In genomic region chrX:3166670-3167455, GRCh38 we compare ENCODE assay signal across 16 cellular contexts.
DNase-seq lines count a peak whose midpoint lies in the region; ATAC-seq and TF ChIP-seq lines count a peak whose summit lies in the region.
"Had no signal": no experiment of that assay in that cellular context is flagged by ENCODE, and none has a peak within 500 bp of the region (broad histone marks: within the 10 kb centered on the region; RNA-seq: fewer than 3 reads in every experiment).

No MANE protein-coding gene starts in this region.

- no peak overlapping the region for H4K8ac ChIP-seq in H9 (replicated peaks; ENCODE audit: insufficient read length, low read depth, low read length)

- peak overlapping the region; percentile 62 for H3K4me3 Mint-ChIP-seq in HFFc6
- H3K4me3 Mint-ChIP-seq in osteocyte (ENCODE audit: unreplicated experiment) = no peak overlapping the region
- H3K4me3 Mint-ChIP-seq in H9 = no peak overlapping the region
- H3K4me3 Mint-ChIP-seq: CD4-positive, alpha-beta memory T cell had no signal

- H3K18ac ChIP-seq in H9 (ENCODE audit: insufficient read length, low read depth, low read length) = no peak overlapping the region

- H3K27ac Mint-ChIP-seq in HFFc6 = no peak overlapping the region
- H3K27ac Mint-ChIP-seq in osteocyte (ENCODE audit: unreplicated experiment) = peak overlapping the region; percentile 56
- no peak overlapping the region for H3K27ac Mint-ChIP-seq in H9
- H3K27ac Mint-ChIP-seq: CD4-positive, alpha-beta memory T cell had no signal

- H3T11ph ChIP-seq in H9 (ENCODE audit: low read length) = no peak overlapping the region

- WGBS in H9 (ENCODE audit: extremely low coverage, insufficient read length, low lambda C conversion rate) = no CpG with 5 or more reads among the region's 11 CpGs

- H2AFZ ChIP-seq in H9 (ENCODE audit: low read length) = no peak overlapping the region

- H3K4me1 ChIP-seq in adipocyte (ENCODE audit: control insufficient read depth, insufficient read depth, low read length) (no peaks in the 10 kb centered on the region), H9 (ENCODE audit: insufficient read depth, low read length) (no peaks in the 10 kb centered on the region)
- H3K4me1 ChIP-seq: BE2C had no signal

- H3K4me3 ChIP-seq in adipocyte (ENCODE audit: low read length) = no peak overlapping the region

- no peaks in the 10 kb centered on the region for H3K9me3 ChIP-seq in adipocyte (ENCODE audit: control insufficient read depth, low read length)
- no peaks in the 10 kb centered on the region for H3K9me3 ChIP-seq in H9 (ENCODE audit: control insufficient read depth, low read depth, low read length)
- H3K9me3 ChIP-seq: BE2C had no signal

- no peak overlapping the region for H3K56ac ChIP-seq in H9 (ENCODE audit: insufficient read length, low read depth, low read length)

- no peaks in the 10 kb centered on the region for H3K79me2 ChIP-seq in H9 (ENCODE audit: insufficient read depth, low read length)

- H3K27me3 Mint-ChIP-seq in HFFc6 (ENCODE audit: insufficient read depth) (no peaks in the 10 kb centered on the region; the same call in none of the 2 replicates), osteocyte (ENCODE audit: unreplicated experiment) (no peaks in the 10 kb centered on the region), H9 (ENCODE audit: low read depth) (no peaks in the 10 kb centered on the region)

- no peak overlapping the region for H2AK5ac ChIP-seq in H9 (ENCODE audit: insufficient read length, low read length)

- H2BK5ac ChIP-seq in H9 (ENCODE audit: insufficient read length, low read length) = no peak overlapping the region

- no peak overlapping the region for H3K27ac ChIP-seq in H9 (ENCODE audit: insufficient read length, low read depth, low read length)

- no peak overlapping the region for H2BK20ac ChIP-seq in H9 (ENCODE audit: low read depth, low read length, poor library complexity, severe bottlenecking)

- H3K9ac ChIP-seq in adipocyte (ENCODE audit: low read length) (no peak overlapping the region), H9 (ENCODE audit: extremely low read depth, insufficient read length, low read length) (no peak overlapping the region)

- H3K4me1 Mint-ChIP-seq in HFFc6 (ENCODE audit: low read depth) = peaks cover 38% of the 10 kb centered on the region
- peaks cover 13% of the 10 kb centered on the region for H3K4me1 Mint-ChIP-seq in osteocyte (ENCODE audit: unreplicated experiment)
- peaks cover 11 to 15% of the 10 kb centered on the region in 2 experiments for H3K4me1 Mint-ChIP-seq in H9
- H3K4me1 Mint-ChIP-seq: CD4-positive, alpha-beta memory T cell had no signal

- H4K91ac ChIP-seq in H9 (ENCODE audit: insufficient read length, low read depth, low read length) = no peak overlapping the region

- no peaks in the 10 kb centered on the region for H3K36me3 ChIP-seq in adipocyte (ENCODE audit: control insufficient read depth, insufficient read depth, low read length, severe bottlenecking)
- H3K36me3 ChIP-seq: BE2C had no signal

- DNase-seq in HFFc6 = no peak
- DNase-seq in adipocyte (ENCODE audit: low read depth) = peak; percentile 38
- DNase-seq in islet precursor cell = peak; percentile 4
- DNase-seq in osteocyte (ENCODE audit: extremely low spot score, unreplicated experiment) = no peak
- DNase-seq in H9 = no peak
- no peak for DNase-seq in T1000 (lab: John Stamatoyannopoulos, UW)
- DNase-seq in activated CD4-positive, alpha-beta T cell treated with anti-CD3 and anti-CD28 coated beads, Interleukin-2, amount 50 U/mL, for 4 hours = no peak
- DNase-seq: BE2C; CD4-positive, alpha-beta memory T cell; NCI-H1436 treated with DMSO at 0.1 percent for 48 hours; NCI-H2107; NCI-H345; NCI-H526 treated with DMSO at 0.1 percent for 48 hours; PC-3 had no signal

- no peak overlapping the region for H2BK120ac ChIP-seq in H9 (ENCODE audit: low read depth, low read length, poor library complexity, severe bottlenecking)

- H4K20me1 ChIP-seq in H9 (ENCODE audit: control insufficient read depth, insufficient read depth, insufficient read length) = no peaks in the 10 kb centered on the region

- H3K27me3 ChIP-seq in adipocyte (replicated peaks; ENCODE audit: control insufficient read depth, insufficient read depth, low read length) = no peaks in the 10 kb centered on the region
- no peaks in the 10 kb centered on the region for H3K27me3 ChIP-seq in H9 (ENCODE audit: insufficient read depth, low read length)
- H3K27me3 ChIP-seq: BE2C had no signal

- no peaks in the 10 kb centered on the region for H3K23me2 ChIP-seq in H9 (ENCODE audit: insufficient read length, low read depth, low read length, poor library complexity, severe bottlenecking)

- H3K9me3 Mint-ChIP-seq in HFFc6 (no peaks in the 10 kb centered on the region; the same call in 1 of the 2 replicates), osteocyte (ENCODE audit: unreplicated experiment) (peaks cover under 1% of the 10 kb centered on the region), H9 (no peaks in the 10 kb centered on the region; a peak in 1 of 5 replicates)

- H2BK15ac ChIP-seq in H9 (ENCODE audit: low read depth, low read length) = no peak overlapping the region

- H4K5ac ChIP-seq in H9 (ENCODE audit: insufficient read length, low read depth, low read length) = no peak overlapping the region

- no peak overlapping the region for H2BK12ac ChIP-seq in H9 (ENCODE audit: insufficient read length, low read depth, low read length)

- no peaks in the 10 kb centered on the region for H3K79me1 ChIP-seq in H9 (ENCODE audit: insufficient read depth, low read depth, low read length, poor library complexity, severe bottlenecking)

- H3K4me2 ChIP-seq in H9 (ENCODE audit: insufficient read depth, insufficient read length, low read length) = no peak overlapping the region

- H3K4ac ChIP-seq in H9 (ENCODE audit: low read depth, low read length) = no peak overlapping the region

- H3K36me3 Mint-ChIP-seq in HFFc6 (ENCODE audit: low read depth) (no peaks in the 10 kb centered on the region), osteocyte (ENCODE audit: unreplicated experiment) (no peaks in the 10 kb centered on the region), H9 (ENCODE audit: insufficient read depth in 1 of 3, low read depth in 3 of 3) (no peaks in the 10 kb centered on the region; a peak in 1 of 7 replicates)
- H3K36me3 Mint-ChIP-seq: CD4-positive, alpha-beta memory T cell had no signal

- TF ChIP-seq CTCF in HFFc6 (IDR thresholded peaks at IDR 0.05) = no peak
- no peak for TF ChIP-seq CTCF in osteocyte (IDR thresholded peaks at IDR 0.05)
- no peak for TF ChIP-seq CTCF in H9 (conservative IDR thresholded peaks at IDR 0.05)

- H3K23ac ChIP-seq in H9 (ENCODE audit: insufficient read length, low read depth, low read length) = no peak overlapping the region

- H3K14ac ChIP-seq in H9 (ENCODE audit: insufficient read depth, low read length) = no peak overlapping the region

- no peak for ATAC-seq in GM18867 (IDR thresholded peaks at IDR 0.05; ENCODE audit: unreplicated experiment)
- ATAC-seq: PC-3, Right ventricle myocardium inferior had no signal

Comparison
In these comparisons a context has a peak if more than half of its experiments do, and no peak if none do; other contexts are left out.
1. DNase-seq: peak in adipocyte (single experiment) and islet precursor cell (single experiment); none in HFFc6 (single experiment), osteocyte (single experiment), H9 (single experiment), T1000 (single experiment) and activated CD4-positive, alpha-beta T cell treated with anti-CD3 and anti-CD28 coated beads, Interleukin-2, amount 50 U/mL, for 4 hours (0 of 2).